ENCODE assay signal across 1 cellular context in the genomic region with DNA sequence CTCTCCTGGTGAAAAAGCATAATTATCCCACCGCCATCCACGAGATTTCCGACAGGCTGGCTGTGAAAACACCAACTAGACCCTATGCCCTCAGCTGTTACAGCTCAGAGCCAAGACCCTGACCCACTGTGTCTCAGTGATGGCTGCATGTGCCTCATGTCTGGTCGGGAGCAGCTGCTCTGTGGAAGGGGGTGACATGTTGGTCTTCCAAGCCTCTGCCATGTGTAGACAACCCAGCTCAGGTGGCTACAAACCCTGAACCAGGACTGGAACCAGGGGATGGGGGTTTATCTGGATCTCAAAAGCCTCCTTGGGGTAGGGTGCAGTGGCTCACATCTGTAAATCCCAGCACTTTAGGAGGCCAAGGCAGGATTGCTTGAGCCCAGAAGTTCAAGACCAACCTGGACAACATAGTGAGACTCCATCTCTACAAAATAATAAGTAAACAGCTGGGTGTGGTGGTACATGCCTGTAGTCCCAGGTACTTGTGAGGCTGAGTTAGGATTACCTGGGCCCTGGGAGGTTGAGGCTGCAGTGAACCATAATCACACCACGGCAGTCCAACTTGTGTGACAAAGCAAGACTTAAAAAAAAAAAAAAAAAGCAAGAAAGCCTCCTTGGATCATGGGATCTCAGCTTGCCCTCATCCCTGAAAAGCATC.
TF ChIP-seq lines count a peak whose summit lies in the region.

No MANE protein-coding gene starts in this region.

TF ChIP-seq in IMR-90, 13 proteins besides CTCF, POLR2A, EP300 and RAD21 (continued from another document):
- TF ChIP-seq, protein P1, sequence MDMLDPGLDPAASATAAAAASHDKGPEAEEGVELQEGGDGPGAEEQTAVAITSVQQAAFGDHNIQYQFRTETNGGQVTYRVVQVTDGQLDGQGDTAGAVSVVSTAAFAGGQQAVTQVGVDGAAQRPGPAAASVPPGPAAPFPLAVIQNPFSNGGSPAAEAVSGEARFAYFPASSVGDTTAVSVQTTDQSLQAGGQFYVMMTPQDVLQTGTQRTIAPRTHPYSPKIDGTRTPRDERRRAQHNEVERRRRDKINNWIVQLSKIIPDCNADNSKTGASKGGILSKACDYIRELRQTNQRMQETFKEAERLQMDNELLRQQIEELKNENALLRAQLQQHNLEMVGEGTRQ (IDR thresholded peaks at IDR 0.05; ENCODE audit: low read depth, low read length) = no peak
- no peak for TF ChIP-seq SMC3 (IDR thresholded peaks at IDR 0.05; ENCODE audit: low read depth, low read length)
- TF ChIP-seq CEBPB (IDR thresholded peaks at IDR 0.05; ENCODE audit: low read depth, low read length) = no peak
- TF ChIP-seq, protein P2, sequence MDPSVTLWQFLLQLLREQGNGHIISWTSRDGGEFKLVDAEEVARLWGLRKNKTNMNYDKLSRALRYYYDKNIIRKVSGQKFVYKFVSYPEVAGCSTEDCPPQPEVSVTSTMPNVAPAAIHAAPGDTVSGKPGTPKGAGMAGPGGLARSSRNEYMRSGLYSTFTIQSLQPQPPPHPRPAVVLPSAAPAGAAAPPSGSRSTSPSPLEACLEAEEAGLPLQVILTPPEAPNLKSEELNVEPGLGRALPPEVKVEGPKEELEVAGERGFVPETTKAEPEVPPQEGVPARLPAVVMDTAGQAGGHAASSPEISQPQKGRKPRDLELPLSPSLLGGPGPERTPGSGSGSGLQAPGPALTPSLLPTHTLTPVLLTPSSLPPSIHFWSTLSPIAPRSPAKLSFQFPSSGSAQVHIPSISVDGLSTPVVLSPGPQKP (IDR thresholded peaks at IDR 0.05; ENCODE audit: borderline replicate concordance, low read depth, low read length) = no peak
- no peak for TF ChIP-seq MAFK (IDR thresholded peaks at IDR 0.05; ENCODE audit: low read depth, low read length)
